Comparison of ENCODE assay signal across 8 cellular contexts in the genomic region with DNA sequence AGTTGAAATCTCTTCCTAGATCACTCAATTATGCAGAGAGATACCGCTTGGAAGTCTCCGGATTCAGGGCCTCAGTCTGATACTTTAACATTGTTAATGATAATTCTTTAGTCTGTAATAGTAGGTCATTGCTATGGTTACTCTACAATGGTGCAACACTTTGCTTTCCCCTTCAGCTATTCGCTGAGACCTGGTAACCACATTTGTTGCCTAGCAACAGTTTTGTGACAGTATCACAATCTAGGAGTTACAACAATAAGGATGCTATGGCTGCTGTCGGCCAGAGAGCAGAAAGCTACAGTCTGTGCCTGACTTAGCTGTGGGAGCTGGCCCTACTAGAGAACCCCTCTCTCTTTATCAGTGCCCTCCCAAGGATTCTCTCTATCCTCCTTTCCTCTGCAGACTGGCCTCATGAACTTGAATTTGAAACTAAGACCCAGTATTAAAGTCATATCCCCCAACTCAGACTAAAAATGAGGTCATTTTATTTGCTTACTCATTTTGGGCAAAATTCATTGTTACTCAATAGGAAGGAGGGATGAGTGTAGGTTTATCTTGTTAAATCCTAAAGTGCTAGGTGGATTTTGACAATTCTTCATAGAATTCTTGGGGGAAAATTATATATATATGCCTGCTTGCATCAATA. TPM values are rescaled to one million over a fixed set of nuclear protein-coding genes. Genes with fewer than 3 reads are reported as not detected.
DNase-seq lines count a peak whose midpoint lies in the region; ATAC-seq, FAIRE-seq and TF ChIP-seq lines count a peak whose summit lies in the region.

No MANE protein-coding gene starts in this region.

- no peak for TF ChIP-seq POLR2A in spleen (IDR thresholded peaks at IDR 0.05)

- H3K9me3 Mint-ChIP-seq in CD8-positive, alpha-beta T cell, result no peaks in the 10 kb centered on the region
- no peaks in the 10 kb centered on the region for H3K9me3 Mint-ChIP-seq in nephron

- peaks cover 23% of the 10 kb centered on the region for H3K4me1 Mint-ChIP-seq in CD8-positive, alpha-beta T cell (ENCODE audit: low read depth)
- peaks cover 8% of the 10 kb centered on the region for H3K4me1 Mint-ChIP-seq in nephron

- POLR2A ChIA-PET in CD8-positive, alpha-beta T cell (lab: Charles Lee), result no interaction called here

- TF ChIP-seq CTCF in CD8-positive, alpha-beta T cell (IDR thresholded peaks at IDR 0.05), result no peak
- TF ChIP-seq CTCF in nephron (IDR thresholded peaks at IDR 0.05; ENCODE audit: unreplicated experiment in 3 of 3), result no peak
- TF ChIP-seq CTCF in spleen (IDR thresholded peaks at IDR 0.05 in 8 of 11, conservative IDR thresholded peaks at IDR 0.05 in 3 of 11), result no peak

- H3K36me3 Mint-ChIP-seq in CD8-positive, alpha-beta T cell, result peaks cover 4% of the 10 kb centered on the region
- H3K36me3 Mint-ChIP-seq in nephron (ENCODE audit: low read depth), result no peaks in the 10 kb centered on the region

- no peaks in the 10 kb centered on the region for H3K9me3 ChIP-seq in CD8-positive, alpha-beta T cell (ENCODE audit: low read length)
- no peaks in the 10 kb centered on the region for H3K9me3 ChIP-seq in spleen

- H3K36me3 ChIP-seq in CD8-positive, alpha-beta T cell (ENCODE audit: insufficient read depth, low read length), result no peaks in the 10 kb centered on the region
- no peaks in the 10 kb centered on the region for H3K36me3 ChIP-seq in spleen

- peak; percentile 70 for ATAC-seq in CD8-positive, alpha-beta T cell
- peak; percentile 37 for ATAC-seq in HG02973 (IDR thresholded peaks at IDR 0.05; ENCODE audit: unreplicated experiment)
- ATAC-seq in HG02610 (IDR thresholded peaks at IDR 0.05; ENCODE audit: unreplicated experiment), result no peak
- ATAC-seq in GM21825 (IDR thresholded peaks at IDR 0.05; ENCODE audit: unreplicated experiment), result no peak

- intact Hi-C loops in CD8-positive, alpha-beta T cell (cut with DNase I, micrococcal nuclease), result loop anchor here in 1 of 2 experiments (5.0 to 10.0 kb wide), 2 partner anchors 40 to 492 kb away; a partner anchor contains a TSS
- intact Hi-C loops in spleen (cut with DNase I; ENCODE audit: low total_unique reads), result no loop called here

- H3K27ac Mint-ChIP-seq in CD8-positive, alpha-beta T cell, result peak overlapping the region; percentile 83
- peak overlapping the region in 1 of 3 experiments; percentile 29 for H3K27ac Mint-ChIP-seq in nephron

- H3K27ac ChIP-seq in CD8-positive, alpha-beta T cell (ENCODE audit: low read depth, low read length), result no peak overlapping the region
- H3K27ac ChIP-seq in spleen, result peak overlapping the region in 1 of 8 donors; percentile 74

- peak in 4 of 7 experiments; percentile 16 to 65 (median 36) for DNase-seq in CD8-positive, alpha-beta T cell
- DNase-seq in RCC 7860 (ENCODE audit: low spot score) (peak; percentile 51), spleen (no peak)
- DNase-seq in effector CD4-positive, alpha-beta T cell, result peak; percentile 39

- H3K4me3 ChIP-seq in CD8-positive, alpha-beta T cell (ENCODE audit: low read depth, low read length), result no peak overlapping the region
- H3K4me3 ChIP-seq in spleen, result peak overlapping the region in 1 of 8 donors; percentile 49

- H3K27me3 ChIP-seq in CD8-positive, alpha-beta T cell (ENCODE audit: insufficient read depth, low read length), result no peaks in the 10 kb centered on the region
- H3K27me3 ChIP-seq in spleen (replicated peaks in 1 of 7), result peaks cover 0 to 19% (median 0%) of the 10 kb centered on the region in 7 donors

- CTCF ChIA-PET in CD8-positive, alpha-beta T cell (lab: Charles Lee), result no interaction called here

- no peak for FAIRE-seq in RCC 7860 (lab: Jason Lieb, UNC)

- peak overlapping the region; percentile 71 for H3K4me3 Mint-ChIP-seq in CD8-positive, alpha-beta T cell
- H3K4me3 Mint-ChIP-seq in nephron, result peak overlapping the region; percentile 86 to 97 (median 86)

- peaks cover 4% of the 10 kb centered on the region for H3K27me3 Mint-ChIP-seq in CD8-positive, alpha-beta T cell (ENCODE audit: low read depth)
- H3K27me3 Mint-ChIP-seq in nephron (ENCODE audit: low read depth), result peaks cover 34% of the 10 kb centered on the region

- peaks cover 21% of the 10 kb centered on the region for H3K4me1 ChIP-seq in CD8-positive, alpha-beta T cell (ENCODE audit: insufficient read depth, low read length)
- peaks cover 0 to 28% (median 18%) of the 10 kb centered on the region in 6 donors for H3K4me1 ChIP-seq in spleen

- WGBS in spleen, 5 donors, result 68 to 79% (median 71%) methylated on average over 4 of the region's 4 CpGs

RNA-seq across cellular contexts. Expression of a gene that starts 39.3 kb away (rescaled TPM):
- total RNA-seq in CD8-positive, alpha-beta T cell, result not detected
- total RNA-seq in spleen, result 10 to 100 TPM in 6 of 7 donors, 1 to 10 TPM in 1; 9.6 to 28.8 (median 13.6) TPM
- polyA plus RNA-seq in spleen, result 1 to 10 TPM; 2.0 to 4.4 (median 3.5) TPM

RNA-seq across cellular contexts. Expression of a gene that starts 41.3 kb away (rescaled TPM):
- not detected for total RNA-seq in CD8-positive, alpha-beta T cell
- 10 to 100 TPM in 4 of 7 donors, 1 to 10 TPM in 3; 5.9 to 21.6 (median 11.3) TPM for total RNA-seq in spleen
- polyA plus RNA-seq in spleen, result 1 to 10 TPM; 6.2 to 8.6 (median 7.6) TPM

Comparison
In these comparisons a context has a peak if more than half of its experiments do, and no peak if none do; other contexts are left out.
1. ATAC-seq: peak in CD8-positive, alpha-beta T cell (single experiment) and HG02973 (single experiment); none in HG02610 (single experiment) and GM21825 (single experiment).
2. RNA of a gene that starts 39.3 kb away (total RNA-seq): 9.6 to 28.8 TPM in spleen; not detected in CD8-positive, alpha-beta T cell; every median in the first group is over 10 times any median in the second.
3. RNA of a gene that starts 41.3 kb away (total RNA-seq): 5.9 to 21.6 TPM in spleen; not detected in CD8-positive, alpha-beta T cell; every median in the first group is over 4 times any median in the second.